ENCODE assay signal across 14 cellular contexts in genomic region chr3:9777695-9778023, GRCh38. TPM values are rescaled to one million over a fixed set of nuclear protein-coding genes. Genes with fewer than 3 reads are reported as not detected.
A peak's percentile ranks its signal among the peaks of the same experiment; 100 is the strongest.
DNase-seq lines count a peak whose midpoint lies in the region; ATAC-seq, FAIRE-seq and TF ChIP-seq lines count a peak whose summit lies in the region.
"Had no signal": no experiment of that assay in that cellular context is flagged by ENCODE, and none has a peak within 500 bp of the region (broad histone marks: within the 10 kb centered on the region; RNA-seq: fewer than 3 reads in every experiment).

No MANE protein-coding gene starts in this region.

- H3K9me3 Mint-ChIP-seq in MCF 10A (ENCODE audit: unreplicated experiment) = no peaks in the 10 kb centered on the region
- H3K9me3 Mint-ChIP-seq in activated T-helper 1 cell treated with anti-CD3 and anti-CD28 coated beads, Interleukin-12 subunit alpha, Interleukin-12 subunit beta, Interleukin-2, Interleukin-4 antibody, amounts not matched to agents 30 ng/mL and 10 ng/mL and 1 ng/mL, durations not matched to agents 14 hours and 24 hours and 36 hours = peaks cover 3% of the 10 kb centered on the region
- H3K9me3 Mint-ChIP-seq in nephron progenitor cell = no peaks in the 10 kb centered on the region
- H3K9me3 Mint-ChIP-seq in GM23338 = no peaks in the 10 kb centered on the region
- H3K9me3 Mint-ChIP-seq: type B pancreatic cell had no signal

- no peak overlapping the region for H3K27ac Mint-ChIP-seq in MCF 10A (ENCODE audit: low read depth, unreplicated experiment)
- H3K27ac Mint-ChIP-seq in activated T-helper 1 cell treated with anti-CD3 and anti-CD28 coated beads, Interleukin-12 subunit alpha, Interleukin-12 subunit beta, Interleukin-2, Interleukin-4 antibody, amounts not matched to agents 30 ng/mL and 10 ng/mL and 1 ng/mL, durations not matched to agents 14 hours and 24 hours and 36 hours = peak overlapping the region; percentile 90
- H3K27ac Mint-ChIP-seq in nephron progenitor cell = no peak overlapping the region
- H3K27ac Mint-ChIP-seq in GM23338 = no peak overlapping the region
- H3K27ac Mint-ChIP-seq: type B pancreatic cell had no signal

- in situ Hi-C loops in mammary epithelial cell (cut with MboI; ENCODE audit: low sequenced_read_pairs in 2 of 2) = no loop called here

- dilution Hi-C loops in mammary epithelial cell (cut with HindIII; ENCODE audit: low sequenced_read_pairs) = no loop called here
- dilution Hi-C loops in keratinocyte (cut with MboI; ENCODE audit: extremely low pct_ligation_motif_present, low sequenced_read_pairs) = no loop called here

- H3K79me2 ChIP-seq in mammary epithelial cell (ENCODE audit: insufficient read depth, low read length) (no peaks in the 10 kb centered on the region), keratinocyte (ENCODE audit: control insufficient read depth, insufficient read depth, low read length) (no peaks in the 10 kb centered on the region), GM23338 (replicated peaks; ENCODE audit: insufficient read depth) (no peaks in the 10 kb centered on the region)

- H3K27ac ChIP-seq in mammary epithelial cell (ENCODE audit: insufficient read depth, low read depth, low read length) (no peak overlapping the region), keratinocyte (ENCODE audit: control insufficient read depth, insufficient read depth, low read length) (peak overlapping the region; percentile 36), thymus (ENCODE audit: low read depth) (peak overlapping the region; percentile 37), GM23338 (ENCODE audit: low read depth) (no peak overlapping the region)
- H3K27ac ChIP-seq: PC-9, SJCRH30 had no signal

- H2AFZ ChIP-seq in mammary epithelial cell (ENCODE audit: low read depth, low read length) (no peak overlapping the region), keratinocyte (ENCODE audit: control insufficient read depth, low read length) (no peak overlapping the region), GM23338 (no peak overlapping the region)
- H2AFZ ChIP-seq: PC-9 had no signal

- peaks cover 6% of the 10 kb centered on the region for H3K36me3 Mint-ChIP-seq in MCF 10A (ENCODE audit: insufficient read depth, unreplicated experiment)
- H3K36me3 Mint-ChIP-seq in activated T-helper 1 cell treated with anti-CD3 and anti-CD28 coated beads, Interleukin-12 subunit alpha, Interleukin-12 subunit beta, Interleukin-2, Interleukin-4 antibody, amounts not matched to agents 30 ng/mL and 10 ng/mL and 1 ng/mL, durations not matched to agents 14 hours and 24 hours and 36 hours (ENCODE audit: low read depth) = peaks cover 24% of the 10 kb centered on the region
- peaks cover 19% of the 10 kb centered on the region for H3K36me3 Mint-ChIP-seq in nephron progenitor cell (ENCODE audit: low read depth)
- H3K36me3 Mint-ChIP-seq in GM23338 (ENCODE audit: low read depth) = peaks cover 16% of the 10 kb centered on the region

- H3K27me3 ChIP-seq in mammary epithelial cell (ENCODE audit: insufficient read depth, low read length) (no peaks in the 10 kb centered on the region), keratinocyte (ENCODE audit: control insufficient read depth, extremely low read depth, insufficient read depth, low read length) (no peaks in the 10 kb centered on the region), thymus (ENCODE audit: control insufficient read depth, insufficient read depth) (no peaks in the 10 kb centered on the region), GM23338 (ENCODE audit: insufficient read depth) (0 out of 2 replicates have a peak, but pooled peaks cover 6% of the 10 kb centered on the region)
- H3K27me3 ChIP-seq: SJCRH30 had no signal

- BruUV-seq in mammary epithelial cell (replicated peaks; lab: Mats Ljungman, UMichigan) = TSS peak; percentile 17
- BruUV-seq in MCF 10A (replicated peaks; lab: Mats Ljungman, UMichigan) = no TSS peak

- peaks cover 9% of the 10 kb centered on the region for H3K4me1 ChIP-seq in mammary epithelial cell (ENCODE audit: insufficient read depth, low read length)
- peaks cover 3% of the 10 kb centered on the region for H3K4me1 ChIP-seq in keratinocyte (ENCODE audit: control insufficient read depth, extremely low read depth, insufficient read depth, low read length)
- H3K4me1 ChIP-seq in thymus (ENCODE audit: control insufficient read depth, insufficient read depth, low read length) = peaks cover 27% of the 10 kb centered on the region
- H3K4me1 ChIP-seq in GM23338 (ENCODE audit: insufficient read depth) = no peaks in the 10 kb centered on the region
- H3K4me1 ChIP-seq: SJCRH30 had no signal

- ATAC-seq in GM23338 = no peak

- H3F3A ChIP-seq in GM23338 (replicated peaks; ENCODE audit: low read depth) = no peaks in the 10 kb centered on the region

- TF ChIP-seq CTCF in mammary epithelial cell (conservative IDR thresholded peaks at IDR 0.05 in 1 of 2, IDR thresholded peaks at IDR 0.05 in 1 of 2; ENCODE audit: extremely low read depth in 1 of 2, insufficient read depth in 1 of 2, low read depth in 1 of 2, low read length in 2 of 2) (no peak), MCF 10A (IDR thresholded peaks at IDR 0.05; ENCODE audit: unreplicated experiment) (no peak), keratinocyte (optimal IDR thresholded peaks at IDR 0.05 in 1 of 3, IDR thresholded peaks at IDR 0.05 in 1 of 3, conservative IDR thresholded peaks at IDR 0.05 in 1 of 3; ENCODE audit: extremely low read depth in 1 of 3, insufficient read depth in 2 of 3, low read length in 3 of 3) (no peak), nephron progenitor cell (IDR thresholded peaks at IDR 0.05) (no peak), GM23338 (conservative IDR thresholded peaks at IDR 0.05; ENCODE audit: low read depth in 2 of 2) (no peak)

- DNase-seq in mammary epithelial cell (no peak), MCF 10A (ENCODE audit: unreplicated experiment) (no peak), keratinocyte (ENCODE audit: low read depth, low spot score) (no peak), nephron progenitor cell (no peak), NCI-H2107 treated with DMSO at 0.1 percent for 48 hours (lab: John Stamatoyannopoulos, UW; ENCODE audit: unreplicated experiment) (no peak), GM23338 (ENCODE audit: low spot score) (no peak)
- no peak for DNase-seq in activated T-helper 1 cell treated with anti-CD3 and anti-CD28 coated beads, Interleukin-12 subunit alpha, Interleukin-12 subunit beta, Interleukin-2, Interleukin-4 antibody, amounts not matched to agents 30 ng/mL and 10 ng/mL and 1 ng/mL, durations not matched to agents 14 hours and 24 hours and 36 hours (ENCODE audit: low spot score)
- DNase-seq: NCI-H1092 treated with DMSO at 0.1 percent for 48 hours, NCI-H774, PC-9, SJCRH30, T-helper 9 cell had no signal

- WGBS in mammary epithelial cell (ENCODE audit: low coverage, missing lambda C conversion rate) = 92% methylated on average over 1 of the region's 1 CpG
- 98% methylated on average over 1 of the region's 1 CpG for WGBS in thymus

- H3K9ac ChIP-seq in mammary epithelial cell (ENCODE audit: insufficient read depth, low read length) = no peak overlapping the region
- no peak overlapping the region for H3K9ac ChIP-seq in keratinocyte (ENCODE audit: control insufficient read depth, extremely low read depth, insufficient read depth, low read length)

- FAIRE-seq in keratinocyte (lab: Jason Lieb, UNC) = no peak

- H4K20me1 ChIP-seq in mammary epithelial cell (ENCODE audit: insufficient read depth, low read length) = no peaks in the 10 kb centered on the region
- no peaks in the 10 kb centered on the region for H4K20me1 ChIP-seq in keratinocyte (ENCODE audit: control insufficient read depth, extremely low read depth, insufficient read depth, low read length)
- no peaks in the 10 kb centered on the region; the same call in 1 of the 2 replicates for H4K20me1 ChIP-seq in GM23338 (replicated peaks; ENCODE audit: insufficient read depth)

- H3K9me1 ChIP-seq in keratinocyte (ENCODE audit: control insufficient read depth, extremely low read depth, insufficient read depth, low read length) = no peaks in the 10 kb centered on the region

- H3K4me1 Mint-ChIP-seq in MCF 10A (ENCODE audit: insufficient read depth, unreplicated experiment) = peaks cover 16% of the 10 kb centered on the region
- peaks cover 55% of the 10 kb centered on the region for H3K4me1 Mint-ChIP-seq in activated T-helper 1 cell treated with anti-CD3 and anti-CD28 coated beads, Interleukin-12 subunit alpha, Interleukin-12 subunit beta, Interleukin-2, Interleukin-4 antibody, amounts not matched to agents 30 ng/mL and 10 ng/mL and 1 ng/mL, durations not matched to agents 14 hours and 24 hours and 36 hours (ENCODE audit: low read depth)
- peaks cover 12% of the 10 kb centered on the region for H3K4me1 Mint-ChIP-seq in nephron progenitor cell
- no peaks in the 10 kb centered on the region for H3K4me1 Mint-ChIP-seq in GM23338

- H3K27me3 Mint-ChIP-seq in MCF 10A (ENCODE audit: insufficient read depth, unreplicated experiment) (no peaks in the 10 kb centered on the region), nephron progenitor cell (ENCODE audit: low read depth, poor library complexity) (peaks cover 2% of the 10 kb centered on the region), GM23338 (ENCODE audit: insufficient read depth, low read depth, poor library complexity) (peaks cover 14% of the 10 kb centered on the region)
- no peaks in the 10 kb centered on the region for H3K27me3 Mint-ChIP-seq in activated T-helper 1 cell treated with anti-CD3 and anti-CD28 coated beads, Interleukin-12 subunit alpha, Interleukin-12 subunit beta, Interleukin-2, Interleukin-4 antibody, amounts not matched to agents 30 ng/mL and 10 ng/mL and 1 ng/mL, durations not matched to agents 14 hours and 24 hours and 36 hours (ENCODE audit: insufficient read depth)
- H3K27me3 Mint-ChIP-seq: type B pancreatic cell had no signal

- H3K4me3 ChIP-seq in mammary epithelial cell (replicated peaks in 1 of 3; ENCODE audit: insufficient read depth in 1 of 3, low read depth in 2 of 3, low read length in 3 of 3) = no peak overlapping the region
- no peak overlapping the region for H3K4me3 ChIP-seq in keratinocyte (ENCODE audit: control insufficient read depth in 2 of 3, extremely low read depth in 1 of 3, insufficient read depth in 2 of 3, low read depth in 1 of 3, low read length in 3 of 3)
- no peak overlapping the region for H3K4me3 ChIP-seq in thymus (ENCODE audit: low read length)
- H3K4me3 ChIP-seq in GM23338 = no peak overlapping the region
- H3K4me3 ChIP-seq: PC-9, SJCRH30 had no signal

- intact Hi-C loops in mammary epithelial cell (cut with micrococcal nuclease) = no loop called here
- intact Hi-C loops in MCF 10A (cut with micrococcal nuclease) = no loop called here
- intact Hi-C loops in activated T-helper 1 cell treated with anti-CD3 and anti-CD28 coated beads, Interleukin-12 subunit alpha, Interleukin-12 subunit beta, Interleukin-2, Interleukin-4 antibody, amounts not matched to agents 30 ng/mL and 10 ng/mL and 1 ng/mL, durations not matched to agents 14 hours and 24 hours and 36 hours (cut with micrococcal nuclease) = loop anchor here (1.0 to 2.0 kb wide), 6 partner anchors 8 to 67 kb away; partner anchors contain the start of genes BRPF1, CAMK1, RPUSD3 and TADA3

- H3K9me2 ChIP-seq in GM23338 (ENCODE audit: insufficient read depth) = no peaks in the 10 kb centered on the region

- H3K4me3 Mint-ChIP-seq in MCF 10A (ENCODE audit: unreplicated experiment) (no peak overlapping the region), nephron progenitor cell (no peak overlapping the region), GM23338 (no peak overlapping the region)
- H3K4me3 Mint-ChIP-seq in activated T-helper 1 cell treated with anti-CD3 and anti-CD28 coated beads, Interleukin-12 subunit alpha, Interleukin-12 subunit beta, Interleukin-2, Interleukin-4 antibody, amounts not matched to agents 30 ng/mL and 10 ng/mL and 1 ng/mL, durations not matched to agents 14 hours and 24 hours and 36 hours = peak overlapping the region; percentile 53
- H3K4me3 Mint-ChIP-seq: type B pancreatic cell had no signal

- H3K4me2 ChIP-seq in mammary epithelial cell (ENCODE audit: insufficient read depth, low read depth, low read length) = no peak overlapping the region
- no peak overlapping the region for H3K4me2 ChIP-seq in keratinocyte (ENCODE audit: control insufficient read depth, extremely low read depth, insufficient read depth, low read depth, low read length)
- H3K4me2 ChIP-seq in GM23338 = no peak overlapping the region
- H3K4me2 ChIP-seq: PC-9 had no signal

- CTCF ChIA-PET in mammary epithelial cell (lab: Charles Lee; ENCODE audit: low non-redundant PET) = no interaction called here
- CTCF ChIA-PET in MCF 10A (lab: Yijun Ruan, JAX) = no interaction called here

- POLR2A ChIA-PET in MCF 10A (lab: Yijun Ruan, JAX) = interaction anchor here (0.7 to 2.5 kb wide), 3 partner anchors 15 to 28 kb away, joined by 3 to 8 read pairs (median 6); partner anchors contain the start of genes ARPC4, OGG1 and TADA3

- H3K9me3 ChIP-seq in mammary epithelial cell (replicated peaks; ENCODE audit: insufficient read depth, low read length) (no peaks in the 10 kb centered on the region), keratinocyte (ENCODE audit: control insufficient read depth, low read depth, low read length) (no peaks in the 10 kb centered on the region), thymus (ENCODE audit: control insufficient read depth) (no peaks in the 10 kb centered on the region)
- H3K9me3 ChIP-seq: SJCRH30 had no signal

- peaks cover 3% of the 10 kb centered on the region for H3K36me3 ChIP-seq in mammary epithelial cell (ENCODE audit: insufficient read depth, low read length)
- H3K36me3 ChIP-seq in keratinocyte (ENCODE audit: control insufficient read depth in 2 of 2, extremely low read depth in 1 of 2, insufficient read depth in 2 of 2, low read length in 2 of 2) = peaks cover 9 to 10% of the 10 kb centered on the region in 2 experiments
- H3K36me3 ChIP-seq in thymus (ENCODE audit: control insufficient read depth, insufficient read depth) = peaks cover 26% of the 10 kb centered on the region
- H3K36me3 ChIP-seq in GM23338 (ENCODE audit: insufficient read depth) = no peaks in the 10 kb centered on the region
- H3K36me3 ChIP-seq: SJCRH30 had no signal

RNA-seq across cellular contexts. Expression of gene CAMK1, which starts 7.9 kb away (rescaled TPM):
- total RNA-seq in mammary epithelial cell = 1 to 10 TPM in 1 of 2 donors, under 1 TPM in 1; 0.50 to 2.3 TPM
- 2.4 TPM for polyA plus RNA-seq in mammary epithelial cell
- polyA minus RNA-seq in mammary epithelial cell = not detected
- 8.3 and 11.7 TPM in 2 replicates for total RNA-seq in MCF 10A (2022)
- 55.0 and 57.8 TPM in 2 replicates for total RNA-seq in activated T-helper 1 cell treated with anti-CD3 and anti-CD28 coated beads, Interleukin-12 subunit alpha, Interleukin-12 subunit beta, Interleukin-2, Interleukin-4 antibody, amounts not matched to agents 30 ng/mL and 10 ng/mL and 1 ng/mL, durations not matched to agents 14 hours and 24 hours and 36 hours
- polyA plus RNA-seq in keratinocyte = 1.1 to 2.4 TPM (median 2.3 TPM) in 3 replicates
- polyA plus RNA-seq in keratinocyte (2011; ENCODE audit: low read depth) = 0.80 TPM
- polyA plus RNA-seq in keratinocyte (2011; cell fraction: cytosol; rRNA removed) = 0.90 and 1.4 TPM in 2 replicates
- 1.1 and 1.5 TPM in 2 replicates for polyA plus RNA-seq in keratinocyte (2011; cell fraction: nucleus; rRNA removed)
- 0.35 and 2.7 TPM in 2 replicates for polyA plus RNA-seq in keratinocyte (2012; ENCODE audit: low replicate concordance)
- polyA minus RNA-seq in keratinocyte = 0.66 to 1.4 TPM (median 1.1 TPM) in 3 replicates
- 2.9 TPM for polyA minus RNA-seq in keratinocyte (2011; cell fraction: cytosol; rRNA and poly(A)+ RNA removed)
- polyA minus RNA-seq in keratinocyte (2011; cell fraction: nucleus; rRNA and poly(A)+ RNA removed) = 0.63 and 0.85 TPM in 2 replicates
- polyA plus RNA-seq in thymus = 11.9 TPM
- 3.1 and 4.4 TPM in 2 replicates for total RNA-seq in GM23338 (2014; rRNA removed; shearing (Covaris generic))
- 4.4 and 4.9 TPM in 2 replicates for polyA plus RNA-seq in GM23338 (2016; fragmentation: Nextera tagmentation; extraction: Ambion mirVana)

RNA-seq across cellular contexts. Expression of gene TADA3, which starts 14.6 kb away (rescaled TPM):
- total RNA-seq in mammary epithelial cell (10 to 100 TPM; 57.5 to 75.5 TPM), MCF 10A (2022) (72.0 and 77.1 TPM in 2 replicates)
- polyA plus RNA-seq in mammary epithelial cell (47.0 TPM), keratinocyte (29.6 to 43.7 TPM (median 38.3 TPM) in 3 replicates), thymus (47.6 TPM), GM23338 (2016; fragmentation: Nextera tagmentation; extraction: Ambion mirVana) (29.1 and 31.5 TPM in 2 replicates)
- polyA minus RNA-seq in mammary epithelial cell (54.3 TPM), keratinocyte (33.0 to 59.8 TPM (median 45.4 TPM) in 3 replicates)
- total RNA-seq in activated T-helper 1 cell treated with anti-CD3 and anti-CD28 coated beads, Interleukin-12 subunit alpha, Interleukin-12 subunit beta, Interleukin-2, Interleukin-4 antibody, amounts not matched to agents 30 ng/mL and 10 ng/mL and 1 ng/mL, durations not matched to agents 14 hours and 24 hours and 36 hours = 63.4 and 63.6 TPM in 2 replicates
- 29.1 TPM for polyA plus RNA-seq in keratinocyte (2011; ENCODE audit: low read depth)
- 27.7 and 44.7 TPM in 2 replicates for polyA plus RNA-seq in keratinocyte (2011; cell fraction: cytosol; rRNA removed)
- 22.5 and 30.1 TPM in 2 replicates for polyA plus RNA-seq in keratinocyte (2011; cell fraction: nucleus; rRNA removed)
- polyA plus RNA-seq in keratinocyte (2012; ENCODE audit: low replicate concordance) = 22.4 and 43.5 TPM in 2 replicates
- polyA minus RNA-seq in keratinocyte (2011; cell fraction: cytosol; rRNA and poly(A)+ RNA removed) = 60.4 TPM
- polyA minus RNA-seq in keratinocyte (2011; cell fraction: nucleus; rRNA and poly(A)+ RNA removed) = 14.5 and 16.8 TPM in 2 replicates
- 54.4 and 61.7 TPM in 2 replicates for total RNA-seq in GM23338 (2014; rRNA removed; shearing (Covaris generic))

RNA-seq across cellular contexts. Expression of gene ARPC4, which starts 15.2 kb away (rescaled TPM):
- total RNA-seq in mammary epithelial cell (100 to 1,000 TPM; 135 to 202 TPM), MCF 10A (2022) (122 and 132 TPM in 2 replicates)
- polyA plus RNA-seq in mammary epithelial cell (267 TPM), keratinocyte (161 to 325 TPM (median 173 TPM) in 3 replicates), thymus (106 TPM), GM23338 (2016; fragmentation: Nextera tagmentation; extraction: Ambion mirVana) (71.9 and 73.0 TPM in 2 replicates)
- polyA minus RNA-seq in mammary epithelial cell (174 TPM), keratinocyte (72.0 to 216 TPM (median 199 TPM) in 3 replicates)
- 268 and 273 TPM in 2 replicates for total RNA-seq in activated T-helper 1 cell treated with anti-CD3 and anti-CD28 coated beads, Interleukin-12 subunit alpha, Interleukin-12 subunit beta, Interleukin-2, Interleukin-4 antibody, amounts not matched to agents 30 ng/mL and 10 ng/mL and 1 ng/mL, durations not matched to agents 14 hours and 24 hours and 36 hours
- 36.1 TPM for polyA plus RNA-seq in keratinocyte (2011; ENCODE audit: low read depth)
- 177 and 220 TPM in 2 replicates for polyA plus RNA-seq in keratinocyte (2011; cell fraction: cytosol; rRNA removed)
- polyA plus RNA-seq in keratinocyte (2011; cell fraction: nucleus; rRNA removed) = 75.3 and 80.5 TPM in 2 replicates
- polyA plus RNA-seq in keratinocyte (2012; ENCODE audit: low replicate concordance) = 97.9 and 190 TPM in 2 replicates
- 341 TPM for polyA minus RNA-seq in keratinocyte (2011; cell fraction: cytosol; rRNA and poly(A)+ RNA removed)
- 53.3 and 77.0 TPM in 2 replicates for polyA minus RNA-seq in keratinocyte (2011; cell fraction: nucleus; rRNA and poly(A)+ RNA removed)
- total RNA-seq in GM23338 (2014; rRNA removed; shearing (Covaris generic)) = 171 and 176 TPM in 2 replicates

RNA-seq across cellular contexts. Expression of gene OGG1, which starts 27.9 kb away (rescaled TPM):
- total RNA-seq in mammary epithelial cell (10 to 100 TPM; 17.5 to 19.2 TPM), MCF 10A (2022) (15.3 and 17.7 TPM in 2 replicates)
- polyA plus RNA-seq in mammary epithelial cell (18.0 TPM), keratinocyte (14.5 to 17.5 TPM (median 14.6 TPM) in 3 replicates), thymus (16.6 TPM), GM23338 (2016; fragmentation: Nextera tagmentation; extraction: Ambion mirVana) (17.4 and 20.6 TPM in 2 replicates)
- polyA minus RNA-seq in mammary epithelial cell (14.3 TPM), keratinocyte (21.7 to 51.1 TPM (median 23.2 TPM) in 3 replicates)
- 40.2 and 40.6 TPM in 2 replicates for total RNA-seq in activated T-helper 1 cell treated with anti-CD3 and anti-CD28 coated beads, Interleukin-12 subunit alpha, Interleukin-12 subunit beta, Interleukin-2, Interleukin-4 antibody, amounts not matched to agents 30 ng/mL and 10 ng/mL and 1 ng/mL, durations not matched to agents 14 hours and 24 hours and 36 hours
- polyA plus RNA-seq in keratinocyte (2011; ENCODE audit: low read depth) = 3.0 TPM
- polyA plus RNA-seq in keratinocyte (2011; cell fraction: cytosol; rRNA removed) = 8.2 and 12.8 TPM in 2 replicates
- 10.2 and 13.8 TPM in 2 replicates for polyA plus RNA-seq in keratinocyte (2011; cell fraction: nucleus; rRNA removed)
- polyA plus RNA-seq in keratinocyte (2012; ENCODE audit: low replicate concordance) = 3.7 and 10.8 TPM in 2 replicates
- 17.1 TPM for polyA minus RNA-seq in keratinocyte (2011; cell fraction: cytosol; rRNA and poly(A)+ RNA removed)
- polyA minus RNA-seq in keratinocyte (2011; cell fraction: nucleus; rRNA and poly(A)+ RNA removed) = 10.0 and 10.2 TPM in 2 replicates
- total RNA-seq in GM23338 (2014; rRNA removed; shearing (Covaris generic)) = 25.4 and 27.6 TPM in 2 replicates

RNA-seq across cellular contexts. Expression of gene TTLL3, which starts 32.4 kb away (rescaled TPM):
- total RNA-seq in mammary epithelial cell = 10 to 100 TPM; 15.8 to 33.3 TPM
- polyA plus RNA-seq in mammary epithelial cell = 6.9 TPM
- polyA minus RNA-seq in mammary epithelial cell = 1.2 TPM
- total RNA-seq in MCF 10A (2022) = 14.6 and 16.6 TPM in 2 replicates
- total RNA-seq in activated T-helper 1 cell treated with anti-CD3 and anti-CD28 coated beads, Interleukin-12 subunit alpha, Interleukin-12 subunit beta, Interleukin-2, Interleukin-4 antibody, amounts not matched to agents 30 ng/mL and 10 ng/mL and 1 ng/mL, durations not matched to agents 14 hours and 24 hours and 36 hours = 26.5 and 33.6 TPM in 2 replicates
- 11.3 to 19.1 TPM (median 11.7 TPM) in 3 replicates for polyA plus RNA-seq in keratinocyte
- polyA plus RNA-seq in keratinocyte (2011; ENCODE audit: low read depth) = 15.8 TPM
- 2.3 and 2.6 TPM in 2 replicates for polyA plus RNA-seq in keratinocyte (2011; cell fraction: cytosol; rRNA removed)
- 141 and 203 TPM in 2 replicates for polyA plus RNA-seq in keratinocyte (2011; cell fraction: nucleus; rRNA removed)
- polyA plus RNA-seq in keratinocyte (2012; ENCODE audit: low replicate concordance) = 7.2 and 23.9 TPM in 2 replicates
- polyA minus RNA-seq in keratinocyte = 5.8 to 31.2 TPM (median 27.0 TPM) in 3 replicates
- 1.3 TPM for polyA minus RNA-seq in keratinocyte (2011; cell fraction: cytosol; rRNA and poly(A)+ RNA removed)
- polyA minus RNA-seq in keratinocyte (2011; cell fraction: nucleus; rRNA and poly(A)+ RNA removed) = 14.8 and 38.5 TPM in 2 replicates
- 84.0 TPM for polyA plus RNA-seq in thymus
- 4.5 and 5.3 TPM in 2 replicates for total RNA-seq in GM23338 (2014; rRNA removed; shearing (Covaris generic))
- polyA plus RNA-seq in GM23338 (2016; fragmentation: Nextera tagmentation; extraction: Ambion mirVana) = 3.7 and 4.9 TPM in 2 replicates

Comparison
In these comparisons a context has a peak if more than half of its experiments do, and no peak if none do; other contexts are left out.
1. H3K27ac ChIP-seq: peak in keratinocyte (single experiment) and thymus (single experiment); none in mammary epithelial cell (single experiment) and GM23338 (single experiment).